Comparison of ENCODE assay signal across 1 cellular context in the genomic region with DNA sequence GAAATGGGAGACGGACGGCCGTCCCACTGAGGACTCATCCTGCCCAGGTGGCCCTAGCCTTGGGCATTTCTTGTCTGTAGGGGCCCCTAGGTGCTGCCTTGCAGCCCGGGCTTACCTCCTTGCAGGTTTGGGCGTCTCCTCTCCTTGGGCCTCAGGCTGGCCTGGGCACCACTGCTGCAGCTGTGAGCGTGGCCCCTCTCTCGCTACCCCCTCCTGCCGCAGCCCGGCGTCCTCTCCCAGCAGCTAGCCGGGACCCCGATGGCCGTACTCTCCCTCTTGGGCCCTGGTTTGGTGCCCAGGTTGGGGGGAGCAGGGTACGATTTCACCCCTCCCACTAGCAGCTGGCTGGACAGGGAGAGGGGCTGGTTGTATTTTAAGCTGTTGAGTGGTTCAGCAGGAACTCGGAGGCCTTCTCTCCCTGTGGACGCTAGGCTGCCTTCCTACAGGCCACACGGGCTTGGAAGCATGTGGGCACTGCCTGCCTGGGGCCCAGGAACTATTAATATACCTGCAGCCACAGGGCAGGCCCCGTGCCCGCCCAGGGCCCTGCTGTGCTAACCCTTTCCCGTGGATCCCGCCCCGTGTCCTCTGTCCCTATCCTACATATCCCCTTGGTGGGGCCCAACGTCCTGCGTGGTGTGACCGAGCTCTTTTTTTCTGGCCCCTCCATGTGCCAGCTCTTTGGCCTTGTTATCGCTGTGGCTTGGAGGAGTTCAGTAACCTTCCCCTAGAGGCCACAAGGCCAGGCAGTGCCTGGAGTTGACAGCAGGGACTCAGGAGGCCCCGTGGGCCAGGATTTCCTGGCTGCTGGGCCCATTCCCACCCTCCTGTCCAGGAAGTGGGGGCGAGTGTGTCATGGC.
TF ChIP-seq lines count a peak whose summit lies in the region.

No MANE protein-coding gene starts in this region.

TF ChIP-seq in IMR-90, 13 proteins besides CTCF, POLR2A, EP300 and RAD21:
- TF ChIP-seq USF2 (IDR thresholded peaks at IDR 0.05; ENCODE audit: low read depth, low read length) (no peak), CHD1 (IDR thresholded peaks at IDR 0.05; ENCODE audit: low read depth, low read length) (no peak), MXI1 (IDR thresholded peaks at IDR 0.05; ENCODE audit: borderline replicate concordance, low read depth, low read length) (no peak), BHLHE40 (IDR thresholded peaks at IDR 0.05; ENCODE audit: low read depth, low read length) (no peak), ELK1 (IDR thresholded peaks at IDR 0.05; ENCODE audit: borderline replicate concordance, low read depth, low read length) (no peak), RCOR1 (IDR thresholded peaks at IDR 0.05; ENCODE audit: insufficient replicate concordance, low read length) (no peak), MAZ (IDR thresholded peaks at IDR 0.05; ENCODE audit: borderline replicate concordance, low read depth, low read length) (no peak), FOS (IDR thresholded peaks at IDR 0.05; ENCODE audit: low read depth, low read length) (no peak), NFE2L2 (IDR thresholded peaks at IDR 0.05; ENCODE audit: low read depth, low read length) (no peak), RFX5 (IDR thresholded peaks at IDR 0.05; ENCODE audit: low read depth, low read length) (no peak), SMC3 (IDR thresholded peaks at IDR 0.05; ENCODE audit: low read depth, low read length) (no peak), MAFK (IDR thresholded peaks at IDR 0.05; ENCODE audit: low read depth, low read length) (no peak), CEBPB (IDR thresholded peaks at IDR 0.05; ENCODE audit: low read depth, low read length) (no peak)
